16 cellular contexts compared by ENCODE assay signal in genomic region chr14:24253936-24254335, GRCh38. TPM values are rescaled to one million over a fixed set of nuclear protein-coding genes. Genes with fewer than 3 reads are reported as not detected.
DNase-seq lines count a peak whose midpoint lies in the region; ATAC-seq and TF ChIP-seq lines count a peak whose summit lies in the region.
"Had no signal": no experiment of that assay in that cellular context is flagged by ENCODE, and none has a peak within 500 bp of the region (broad histone marks: within the 10 kb centered on the region; RNA-seq: fewer than 3 reads in every experiment).

No MANE protein-coding gene starts in this region.

- no peaks in the 10 kb centered on the region for H3K4me1 ChIP-seq in neural progenitor cell
- H3K4me1 ChIP-seq in effector memory CD4-positive, alpha-beta T cell (ENCODE audit: control insufficient read depth, insufficient read depth, low read length, poor library complexity, severe bottlenecking) = no peaks in the 10 kb centered on the region

- intact Hi-C loops in activated CD8-positive, alpha-beta T cell treated with anti-CD3 and anti-CD28 coated beads for 36 hours (cut with micrococcal nuclease) = no loop called here

- H3K9ac ChIP-seq in neural progenitor cell = no peak overlapping the region
- H3K9ac ChIP-seq: BLaER1 had no signal

- ATAC-seq in activated CD8-positive, alpha-beta T cell treated with anti-CD3 and anti-CD28 coated beads, Interleukin-2, amount 10 ng/mL, durations not matched to agents 7 days and 5 days = no peak
- ATAC-seq in activated CD8-positive, alpha-beta T cell treated with anti-CD3 and anti-CD28 coated beads for 36 hours = no peak
- ATAC-seq: GM23338 had no signal

- no peaks in the 10 kb centered on the region for H3K27me3 ChIP-seq in H7 (ENCODE audit: control insufficient read depth, insufficient read depth, low read length)
- no peaks in the 10 kb centered on the region for H3K27me3 ChIP-seq in neural progenitor cell
- no peaks in the 10 kb centered on the region for H3K27me3 ChIP-seq in effector memory CD4-positive, alpha-beta T cell (replicated peaks; ENCODE audit: control insufficient read depth, insufficient read depth, low read length, poor library complexity, severe bottlenecking)
- H3K27me3 ChIP-seq: BLaER1 had no signal

- POLR2A ChIA-PET in activated CD8-positive, alpha-beta T cell treated with anti-CD3 and anti-CD28 coated beads, Interleukin-2, amount 10 ng/mL, durations not matched to agents 7 days and 5 days (lab: Charles Lee) = interaction anchor here (2.4 to 5.0 kb wide), 2 partner anchors 11 to 17 kb away, joined by 7 to 20 read pairs; partner anchors contain the start of genes RABGGTA and TINF2
- POLR2A ChIA-PET in activated CD8-positive, alpha-beta T cell treated with anti-CD3 and anti-CD28 coated beads for 36 hours (lab: Charles Lee) = no interaction called here
- POLR2A ChIA-PET in RWPE1 (lab: Yijun Ruan, JAX; ENCODE audit: low non-redundant PET) = no interaction called here

- H3K4me2 ChIP-seq in neural progenitor cell = no peak overlapping the region
- H3K4me2 ChIP-seq: BLaER1, GM23338 had no signal

- no peaks in the 10 kb centered on the region for H3K27me3 Mint-ChIP-seq in activated CD8-positive, alpha-beta T cell treated with anti-CD3 and anti-CD28 coated beads, Interleukin-2, amount 10 ng/mL, durations not matched to agents 7 days and 5 days (ENCODE audit: low read depth)
- H3K27me3 Mint-ChIP-seq in activated CD8-positive, alpha-beta T cell treated with anti-CD3 and anti-CD28 coated beads for 36 hours = no peaks in the 10 kb centered on the region
- H3K27me3 Mint-ChIP-seq in neural progenitor cell (ENCODE audit: insufficient read depth, low read depth) (peaks cover 4% of the 10 kb centered on the region), glutamatergic neuron (ENCODE audit: unreplicated experiment) (peaks cover 7% of the 10 kb centered on the region)
- H3K27me3 Mint-ChIP-seq: CD4-positive, alpha-beta memory T cell had no signal

- no peaks in the 10 kb centered on the region for H4K20me1 ChIP-seq in neural progenitor cell (ENCODE audit: low read depth)
- H4K20me1 ChIP-seq: BLaER1 had no signal

- H3K9me3 Mint-ChIP-seq in activated CD8-positive, alpha-beta T cell treated with anti-CD3 and anti-CD28 coated beads, Interleukin-2, amount 10 ng/mL, durations not matched to agents 7 days and 5 days (ENCODE audit: insufficient read depth) = no peaks in the 10 kb centered on the region
- no peaks in the 10 kb centered on the region for H3K9me3 Mint-ChIP-seq in activated CD8-positive, alpha-beta T cell treated with anti-CD3 and anti-CD28 coated beads for 36 hours
- H3K9me3 Mint-ChIP-seq in neural progenitor cell (no peaks in the 10 kb centered on the region), glutamatergic neuron (ENCODE audit: unreplicated experiment) (peaks cover 4% of the 10 kb centered on the region)
- H3K9me3 Mint-ChIP-seq: CD14-positive monocyte; CD4-positive, alpha-beta memory T cell; GM23338 had no signal

- peaks cover 10% of the 10 kb centered on the region for H3K36me3 Mint-ChIP-seq in activated CD8-positive, alpha-beta T cell treated with anti-CD3 and anti-CD28 coated beads, Interleukin-2, amount 10 ng/mL, durations not matched to agents 7 days and 5 days (ENCODE audit: low read depth)
- no peaks in the 10 kb centered on the region for H3K36me3 Mint-ChIP-seq in activated CD8-positive, alpha-beta T cell treated with anti-CD3 and anti-CD28 coated beads for 36 hours (ENCODE audit: low read depth)
- no peaks in the 10 kb centered on the region for H3K36me3 Mint-ChIP-seq in neural progenitor cell
- H3K36me3 Mint-ChIP-seq in glutamatergic neuron (ENCODE audit: unreplicated experiment) = no peaks in the 10 kb centered on the region

- H3K27ac ChIP-seq in RWPE1 (peak overlapping the region; percentile 57), neural progenitor cell (no peak overlapping the region)
- no peak overlapping the region for H3K27ac ChIP-seq in effector memory CD4-positive, alpha-beta T cell (ENCODE audit: insufficient read depth, low read length, poor library complexity, severe bottlenecking)
- H3K27ac ChIP-seq: BLaER1 had no signal

- CTCF ChIA-PET in activated CD8-positive, alpha-beta T cell treated with anti-CD3 and anti-CD28 coated beads, Interleukin-2, amount 10 ng/mL, durations not matched to agents 7 days and 5 days (lab: Charles Lee) = interaction anchor here (3.9 to 21.9 kb wide), 2 partner anchors 12 to 48 kb away, joined by 28 to 801 read pairs; partner anchors contain the start of genes CIDEB, DHRS1, LTB4R and LTB4R2
- CTCF ChIA-PET in activated CD8-positive, alpha-beta T cell treated with anti-CD3 and anti-CD28 coated beads for 36 hours (lab: Charles Lee) = interaction anchor here (0.8 to 27.8 kb wide), 3 partner anchors 11 to 47 kb away, joined by 3 to 873 read pairs (median 4); partner anchors contain the start of genes CIDEB, DHRS1, LTB4R and LTB4R2
- CTCF ChIA-PET in RWPE1 (lab: Yijun Ruan, JAX) = no interaction called here

- no peak overlapping the region for H3K4me3 ChIP-seq in H7 (ENCODE audit: insufficient read depth, low read depth, low read length)
- no peak overlapping the region for H3K4me3 ChIP-seq in neural progenitor cell
- H3K4me3 ChIP-seq in effector memory CD4-positive, alpha-beta T cell (ENCODE audit: insufficient read depth, low read depth, low read length, poor library complexity, severe bottlenecking) = no peak overlapping the region
- H3K4me3 ChIP-seq: BLaER1, GM23338 had no signal

- no peaks in the 10 kb centered on the region for H3K9me3 ChIP-seq in neural progenitor cell (ENCODE audit: low read depth)
- no peaks in the 10 kb centered on the region for H3K9me3 ChIP-seq in effector memory CD4-positive, alpha-beta T cell (ENCODE audit: control insufficient read depth, low read length)
- H3K9me3 ChIP-seq: BLaER1 had no signal

- H3K4me3 Mint-ChIP-seq in activated CD8-positive, alpha-beta T cell treated with anti-CD3 and anti-CD28 coated beads, Interleukin-2, amount 10 ng/mL, durations not matched to agents 7 days and 5 days = no peak overlapping the region
- no peak overlapping the region for H3K4me3 Mint-ChIP-seq in activated CD8-positive, alpha-beta T cell treated with anti-CD3 and anti-CD28 coated beads for 36 hours
- H3K4me3 Mint-ChIP-seq in neural progenitor cell = peak overlapping the region; percentile 38
- H3K4me3 Mint-ChIP-seq in glutamatergic neuron (ENCODE audit: unreplicated experiment) = no peak overlapping the region
- H3K4me3 Mint-ChIP-seq: CD14-positive monocyte; CD4-positive, alpha-beta memory T cell; GM23338 had no signal

- H3K27ac Mint-ChIP-seq in activated CD8-positive, alpha-beta T cell treated with anti-CD3 and anti-CD28 coated beads, Interleukin-2, amount 10 ng/mL, durations not matched to agents 7 days and 5 days = peak overlapping the region; percentile 36
- no peak overlapping the region for H3K27ac Mint-ChIP-seq in activated CD8-positive, alpha-beta T cell treated with anti-CD3 and anti-CD28 coated beads for 36 hours
- no peak overlapping the region for H3K27ac Mint-ChIP-seq in neural progenitor cell
- no peak overlapping the region for H3K27ac Mint-ChIP-seq in glutamatergic neuron (ENCODE audit: unreplicated experiment)
- H3K27ac Mint-ChIP-seq: GM23338 had no signal

- TF ChIP-seq CTCF in activated CD8-positive, alpha-beta T cell treated with anti-CD3 and anti-CD28 coated beads for 36 hours (IDR thresholded peaks at IDR 0.05) = no peak
- TF ChIP-seq CTCF in RWPE1 (conservative IDR thresholded peaks at IDR 0.05; ENCODE audit: low read depth) (no peak), neural progenitor cell (IDR thresholded peaks at IDR 0.05) (no peak), glutamatergic neuron (IDR thresholded peaks at IDR 0.05; ENCODE audit: partially characterized antibody, unreplicated experiment) (no peak)

- H3K79me2 ChIP-seq in neural progenitor cell (ENCODE audit: low read depth) = no peaks in the 10 kb centered on the region

- no peaks in the 10 kb centered on the region for H3F3A ChIP-seq in neural progenitor cell (ENCODE audit: low read depth)

- H3K36me3 ChIP-seq in H7 (replicated peaks; ENCODE audit: control insufficient read depth, insufficient read depth, low read length) = no peaks in the 10 kb centered on the region
- H3K36me3 ChIP-seq in neural progenitor cell = no peaks in the 10 kb centered on the region
- H3K36me3 ChIP-seq in effector memory CD4-positive, alpha-beta T cell (ENCODE audit: control insufficient read depth, insufficient read depth, low read length) = peaks cover 5% of the 10 kb centered on the region

- H3K4me1 Mint-ChIP-seq in activated CD8-positive, alpha-beta T cell treated with anti-CD3 and anti-CD28 coated beads, Interleukin-2, amount 10 ng/mL, durations not matched to agents 7 days and 5 days (ENCODE audit: low read depth) = peaks cover 28% of the 10 kb centered on the region
- peaks cover 11% of the 10 kb centered on the region for H3K4me1 Mint-ChIP-seq in activated CD8-positive, alpha-beta T cell treated with anti-CD3 and anti-CD28 coated beads for 36 hours (ENCODE audit: low read depth)
- H3K4me1 Mint-ChIP-seq in neural progenitor cell (no peaks in the 10 kb centered on the region), glutamatergic neuron (ENCODE audit: low read depth, unreplicated experiment) (peaks cover 9% of the 10 kb centered on the region)

- DNase-seq in activated CD8-positive, alpha-beta T cell treated with anti-CD3 and anti-CD28 coated beads, Interleukin-2, amount 10 ng/mL, durations not matched to agents 7 days and 5 days = no peak
- DNase-seq in activated CD8-positive, alpha-beta T cell treated with anti-CD3 and anti-CD28 coated beads for 36 hours = no peak
- DNase-seq in H7 = peak; percentile 16
- no peak for DNase-seq in RWPE1 (ENCODE audit: low spot score)
- DNase-seq in neural progenitor cell (ENCODE audit: low spot score) = no peak
- DNase-seq in glutamatergic neuron = no peak
- no peak for DNase-seq in effector memory CD4-positive, alpha-beta T cell
- DNase-seq in T1000 (lab: John Stamatoyannopoulos, UW) = no peak
- DNase-seq: 8988T; CD4-positive, alpha-beta memory T cell; DMS153; DMS79; GDM1 had no signal

- H2AFZ ChIP-seq in neural progenitor cell (replicated peaks) = no peak overlapping the region
- H2AFZ ChIP-seq: GM23338 had no signal

RNA-seq across cellular contexts. Expression of gene TGM1, which starts 9.0 kb away (rescaled TPM):
- 1 to 10 TPM; 2.7 to 3.1 TPM for total RNA-seq in activated CD8-positive, alpha-beta T cell treated with anti-CD3 and anti-CD28 coated beads, Interleukin-2, amount 10 ng/mL, durations not matched to agents 7 days and 5 days
- total RNA-seq in activated CD8-positive, alpha-beta T cell treated with anti-CD3 and anti-CD28 coated beads for 36 hours = 1 to 10 TPM; 3.0 to 3.1 TPM
- total RNA-seq in H7 (2014; rRNA removed; shearing (Covaris generic)) = 0.21 and 3.1 TPM in 2 replicates
- total RNA-seq in neural progenitor cell (ENCODE audit: low replicate concordance) (2.6 and 4.9 TPM in 2 replicates), glutamatergic neuron (ENCODE audit: unreplicated experiment) (4.2 TPM)

RNA-seq across cellular contexts. Expression of gene TINF2, which starts 11.5 kb away (rescaled TPM):
- total RNA-seq in activated CD8-positive, alpha-beta T cell treated with anti-CD3 and anti-CD28 coated beads, Interleukin-2, amount 10 ng/mL, durations not matched to agents 7 days and 5 days = 100 to 1,000 TPM; 128 to 131 TPM
- 10 to 100 TPM; 77.4 to 84.9 TPM for total RNA-seq in activated CD8-positive, alpha-beta T cell treated with anti-CD3 and anti-CD28 coated beads for 36 hours
- 46.9 and 52.2 TPM in 2 replicates for total RNA-seq in H7 (2014; rRNA removed; shearing (Covaris generic))
- 32.6 and 42.5 TPM in 2 replicates for total RNA-seq in neural progenitor cell (ENCODE audit: low replicate concordance)
- total RNA-seq in glutamatergic neuron (ENCODE audit: unreplicated experiment) = 67.0 TPM

RNA-seq across cellular contexts. Expression of gene RABGGTA, which starts 17.5 kb away (rescaled TPM):
- 10 to 100 TPM; 47.7 to 51.8 TPM for total RNA-seq in activated CD8-positive, alpha-beta T cell treated with anti-CD3 and anti-CD28 coated beads, Interleukin-2, amount 10 ng/mL, durations not matched to agents 7 days and 5 days
- total RNA-seq in activated CD8-positive, alpha-beta T cell treated with anti-CD3 and anti-CD28 coated beads for 36 hours = 10 to 100 TPM; 37.6 to 42.7 TPM
- total RNA-seq in H7 (2014; rRNA removed; shearing (Covaris generic)) = 22.8 and 25.9 TPM in 2 replicates
- total RNA-seq in neural progenitor cell (ENCODE audit: low replicate concordance) = 7.1 and 22.9 TPM in 2 replicates
- total RNA-seq in glutamatergic neuron (ENCODE audit: unreplicated experiment) = 30.3 TPM

RNA-seq across cellular contexts. Expression of gene GMPR2, which starts 21.2 kb away (rescaled TPM):
- total RNA-seq in activated CD8-positive, alpha-beta T cell treated with anti-CD3 and anti-CD28 coated beads, Interleukin-2, amount 10 ng/mL, durations not matched to agents 7 days and 5 days = 10 to 100 TPM; 67.2 to 68.4 TPM
- 10 to 100 TPM; 45.6 to 49.3 TPM for total RNA-seq in activated CD8-positive, alpha-beta T cell treated with anti-CD3 and anti-CD28 coated beads for 36 hours
- total RNA-seq in H7 (2014; rRNA removed; shearing (Covaris generic)) = 81.6 and 104 TPM in 2 replicates
- total RNA-seq in neural progenitor cell (ENCODE audit: low replicate concordance) (98.4 and 101 TPM in 2 replicates), glutamatergic neuron (ENCODE audit: unreplicated experiment) (55.8 TPM)

RNA-seq across cellular contexts. Expression of gene NEDD8, which starts 21.8 kb away (rescaled TPM):
- 100 to 1,000 TPM; 214 to 222 TPM for total RNA-seq in activated CD8-positive, alpha-beta T cell treated with anti-CD3 and anti-CD28 coated beads, Interleukin-2, amount 10 ng/mL, durations not matched to agents 7 days and 5 days
- total RNA-seq in activated CD8-positive, alpha-beta T cell treated with anti-CD3 and anti-CD28 coated beads for 36 hours = 100 to 1,000 TPM; 167 to 172 TPM
- 195 and 203 TPM in 2 replicates for total RNA-seq in H7 (2014; rRNA removed; shearing (Covaris generic))
- total RNA-seq in neural progenitor cell (ENCODE audit: low replicate concordance) (170 and 220 TPM in 2 replicates), glutamatergic neuron (ENCODE audit: unreplicated experiment) (169 TPM)
